ENCODE assay signal across 16 cellular contexts in genomic region chr2:111665551-111666116, GRCh38.
"Had no signal": no experiment of that assay in that cellular context is flagged by ENCODE, and none has a peak within 500 bp of the region (broad histone marks: within the 10 kb centered on the region; RNA-seq: fewer than 3 reads in every experiment).

No MANE protein-coding gene starts in this region.

- H3K27ac ChIP-seq: epithelial cell of prostate, gastrocnemius medialis, heart left ventricle, lower lobe of right lung, parathyroid adenoma had no signal

- ATAC-seq: gastrocnemius medialis, heart left ventricle, lower lobe of right lung, WTC11 had no signal

- H3K9ac ChIP-seq: parathyroid adenoma had no signal

- H3K79me2 ChIP-seq: parathyroid adenoma had no signal

- DNase-seq: activated CD4-positive, alpha-beta memory T cell treated with anti-CD3 and anti-CD28 coated beads, Interleukin-2, amount 10 ng/mL, durations not matched to agents 7 days and 5 days; activated CD4-positive, alpha-beta T cell treated with anti-CD3 and anti-CD28 coated beads for 4 hours; activated CD8-positive, alpha-beta memory T cell treated with anti-CD3 and anti-CD28 coated beads, Interleukin-2, amount 50 U/mL, for 4 hours; activated effector memory CD4-positive, alpha-beta T cell treated with anti-CD3 and anti-CD28 coated beads, Interleukin-2, amount 50 U/mL, for 16 hours; activated T-cell treated with anti-CD3 and anti-CD28 coated beads, Interleukin-2, amount 50 U/mL, for 48 hours; caudate nucleus; effector memory CD8-positive, alpha-beta T cell; gastrocnemius medialis; heart left ventricle; lower lobe of right lung; midbrain; T-helper 1 cell; T1000 had no signal

- H3K4me1 ChIP-seq: parathyroid adenoma had no signal

- H3K27me3 ChIP-seq: gastrocnemius medialis, heart left ventricle had no signal

- H2AFZ ChIP-seq: parathyroid adenoma had no signal

- H3K36me3 ChIP-seq: gastrocnemius medialis, heart left ventricle, lower lobe of right lung had no signal

- H3K9me3 ChIP-seq: gastrocnemius medialis, heart left ventricle, lower lobe of right lung had no signal

- H3K4me3 ChIP-seq: gastrocnemius medialis, heart left ventricle, lower lobe of right lung had no signal
